ENCODE assay signal across 8 cellular contexts in the genomic region with DNA sequence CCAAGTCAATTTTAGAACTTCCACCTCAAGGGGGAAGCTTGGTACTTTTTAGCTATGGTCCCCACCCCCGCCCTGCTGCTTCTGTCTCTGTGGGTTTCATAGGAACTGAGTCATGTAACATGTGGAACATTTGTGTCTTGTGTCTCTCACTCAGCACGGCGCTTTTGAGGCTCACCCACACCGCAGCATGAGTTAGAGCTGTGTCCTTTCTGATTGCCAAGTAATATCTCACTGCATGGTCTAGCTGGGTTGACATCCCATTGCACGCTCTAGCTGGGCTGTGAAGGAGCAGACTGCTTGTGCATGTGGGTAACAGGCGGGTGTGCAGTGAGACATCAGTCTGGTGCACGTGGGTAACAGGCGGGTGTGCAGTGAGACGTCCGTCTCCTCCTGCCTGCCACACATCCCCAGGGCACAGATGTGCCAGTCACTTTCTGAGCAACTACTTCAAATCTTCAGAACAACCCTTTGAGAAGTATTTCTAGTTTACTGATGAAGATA. TPM values are rescaled to one million over a fixed set of nuclear protein-coding genes. Genes with fewer than 3 reads are reported as not detected.
DNase-seq lines count a peak whose midpoint lies in the region; ATAC-seq and TF ChIP-seq lines count a peak whose summit lies in the region.

No MANE protein-coding gene starts in this region.

- no peak for TF ChIP-seq CTCF in A673 (conservative IDR thresholded peaks at IDR 0.05; ENCODE audit: low read depth, low read length)

- peak overlapping the region in 10 of 11 experiments; percentile 53 to 75 (median 68); a peak in 20 of 22 replicates for H3K27ac ChIP-seq in BLaER1 treated with 17β-estradiol and CSF1 and Interleukin-3, amounts not matched to agents 10 nM and 100 nM
- H3K27ac ChIP-seq in A673 (ENCODE audit: low read depth, low read length, poor library complexity, severe bottlenecking), result no peak overlapping the region

- CTCF ChIA-PET in A673 (lab: Charles Lee), result no interaction called here

- peaks cover 0 to 6% (median 0%) of the 10 kb centered on the region in 11 experiments; a peak in 3 of 22 replicates for H4K20me1 ChIP-seq in BLaER1 treated with 17β-estradiol and CSF1 and Interleukin-3, amounts not matched to agents 10 nM and 100 nM

- intact Hi-C loops in A673 (cut with micrococcal nuclease; ENCODE audit: unreplicated experiment), result no loop called here

- peak overlapping the region; percentile 80 to 96 (median 91) for H3K4me2 ChIP-seq in BLaER1 treated with 17β-estradiol and CSF1 and Interleukin-3, amounts not matched to agents 10 nM and 100 nM

- DNase-seq in OCI-M1 (lab: John Stamatoyannopoulos, UW) (peak; percentile 40), nucleus accumbens (lab: John Stamatoyannopoulos, UW) (peak in 40 of 56 donors; percentile 3 to 76 (median 31)), A673 (ENCODE audit: low spot score) (no peak), NCI-H2171 treated with DMSO at 0.1 percent for 48 hours (lab: John Stamatoyannopoulos, UW) (no peak)
- DNase-seq in activated naive CD4-positive, alpha-beta T cell treated with anti-CD3 and anti-CD28 coated beads, Interleukin-2, amount 50 U/mL, for 16 hours, result peak; percentile 86

- no peaks in the 10 kb centered on the region for H3K27me3 ChIP-seq in BLaER1 treated with 17β-estradiol and CSF1 and Interleukin-3, amounts not matched to agents 10 nM and 100 nM
- no peaks in the 10 kb centered on the region for H3K27me3 ChIP-seq in A673 (replicated peaks; ENCODE audit: insufficient read depth, low read depth, low read length, poor library complexity)

- BruUV-seq in A673 (replicated peaks; lab: Mats Ljungman, UMichigan), result no TSS peak

- H3K36me3 ChIP-seq in BLaER1 treated with 17β-estradiol and CSF1 and Interleukin-3, amounts not matched to agents 10 nM and 100 nM, result no peaks in the 10 kb centered on the region
- H3K36me3 ChIP-seq in A673 (ENCODE audit: insufficient read depth, low read length, poor library complexity, severe bottlenecking), result no peaks in the 10 kb centered on the region

- H3K9me3 ChIP-seq in BLaER1 treated with 17β-estradiol and CSF1 and Interleukin-3, amounts not matched to agents 10 nM and 100 nM (replicated peaks in 1 of 11), result no peaks in the 10 kb centered on the region
- no peaks in the 10 kb centered on the region for H3K9me3 ChIP-seq in A673 (ENCODE audit: low read depth, low read length, poor library complexity, severe bottlenecking)

- H3K4me1 ChIP-seq in BLaER1 treated with 17β-estradiol and CSF1 and Interleukin-3, amounts not matched to agents 10 nM and 100 nM, result peaks cover 52 to 74% (median 60%) of the 10 kb centered on the region in 10 experiments
- no peaks in the 10 kb centered on the region for H3K4me1 ChIP-seq in A673 (ENCODE audit: insufficient read depth, low read length, poor library complexity, severe bottlenecking)

- H3K9ac ChIP-seq in BLaER1 treated with 17β-estradiol and CSF1 and Interleukin-3, amounts not matched to agents 10 nM and 100 nM, result peak overlapping the region in 9 of 11 experiments; percentile 25 to 67 (median 59); a peak in 16 of 22 replicates

- POLR2A ChIA-PET in A673 (lab: Charles Lee; ENCODE audit: low non-redundant PET), result no interaction called here

- H3K4me3 ChIP-seq in BLaER1 treated with 17β-estradiol and CSF1 and Interleukin-3, amounts not matched to agents 10 nM and 100 nM, result peak overlapping the region in 5 of 10 experiments; percentile 3 to 31 (median 20); a peak in 4 of 20 replicates
- H3K4me3 ChIP-seq in A673 (ENCODE audit: low read depth, low read length, poor library complexity, severe bottlenecking), result no peak overlapping the region

- ATAC-seq in GM21786 (IDR thresholded peaks at IDR 0.05; ENCODE audit: unreplicated experiment) (peak; percentile 85), GM18519 (IDR thresholded peaks at IDR 0.05; ENCODE audit: low FRiP score, unreplicated experiment) (no peak)

RNA-seq across cellular contexts. Expression of a gene that starts 26.4 kb away (rescaled TPM):
- total RNA-seq in A673 (2021), result 324 and 371 TPM in 2 replicates

RNA-seq across cellular contexts. Expression of a gene that starts 40.6 kb away (rescaled TPM):
- total RNA-seq in A673 (2021), result not detected in 2 replicates

RNA-seq across cellular contexts. Expression of a gene that starts 55.5 kb away (rescaled TPM):
- total RNA-seq in A673 (2021), result 35.2 and 44.3 TPM in 2 replicates

Comparison
In these comparisons a context has a peak if more than half of its experiments do, and no peak if none do; other contexts are left out.
1. DNase-seq: peak in OCI-M1 (single experiment), activated naive CD4-positive, alpha-beta T cell treated with anti-CD3 and anti-CD28 coated beads, Interleukin-2, amount 50 U/mL, for 16 hours (single experiment) and nucleus accumbens (40 of 56); none in A673 (single experiment) and NCI-H2171 treated with DMSO at 0.1 percent for 48 hours (single experiment).